14 cellular contexts compared by ENCODE assay signal in genomic region chr7:77627307-77627671, GRCh38.
DNase-seq lines count a peak whose midpoint lies in the region; ATAC-seq and TF ChIP-seq lines count a peak whose summit lies in the region.
"Had no signal": no experiment of that assay in that cellular context is flagged by ENCODE, and none has a peak within 500 bp of the region (broad histone marks: within the 10 kb centered on the region; RNA-seq: fewer than 3 reads in every experiment).

No MANE protein-coding gene starts in this region.

- no peak overlapping the region for H2AFZ ChIP-seq in mammary epithelial cell (ENCODE audit: low read depth, low read length)

- H3K27ac ChIP-seq in HEK293 (ENCODE audit: extremely low read depth, low read depth, low read length): no peak overlapping the region
- H3K27ac ChIP-seq in mammary epithelial cell (ENCODE audit: insufficient read depth, low read depth, low read length): no peak overlapping the region
- H3K27ac ChIP-seq: RWPE1 had no signal

- H3K9ac ChIP-seq in mammary epithelial cell (ENCODE audit: insufficient read depth, low read length): no peak overlapping the region

- peaks cover 41% of the 10 kb centered on the region for H3K79me2 ChIP-seq in mammary epithelial cell (ENCODE audit: insufficient read depth, low read length)

- H3K27me3 ChIP-seq in mammary epithelial cell (ENCODE audit: insufficient read depth, low read length): no peaks in the 10 kb centered on the region

- POLR2A ChIA-PET in HEK293 (lab: Yijun Ruan, JAX): no interaction called here

- H3K4me1 ChIP-seq in HEK293 (ENCODE audit: control insufficient read depth, insufficient read depth, low read length): no peaks in the 10 kb centered on the region
- no peaks in the 10 kb centered on the region for H3K4me1 ChIP-seq in mammary epithelial cell (ENCODE audit: insufficient read depth, low read length)

- no peaks in the 10 kb centered on the region for H4K20me1 ChIP-seq in mammary epithelial cell (ENCODE audit: insufficient read depth, low read length)

- no TSS peak for BruUV-seq in mammary epithelial cell (replicated peaks; lab: Mats Ljungman, UMichigan)

- H3K4me3 ChIP-seq in HEK293 (ENCODE audit: low read depth, low read length) (no peak overlapping the region), mammary epithelial cell (replicated peaks in 1 of 3; ENCODE audit: insufficient read depth in 1 of 3, low read depth in 2 of 3, low read length in 3 of 3) (no peak overlapping the region)

- ATAC-seq in HG03439 (IDR thresholded peaks at IDR 0.05; ENCODE audit: unreplicated experiment): no peak
- ATAC-seq: left ventricle myocardium superior had no signal

- H3K9me3 ChIP-seq in HEK293 (ENCODE audit: control insufficient read depth, insufficient read depth, low read depth, low read length): no peaks in the 10 kb centered on the region
- no peaks in the 10 kb centered on the region for H3K9me3 ChIP-seq in mammary epithelial cell (replicated peaks; ENCODE audit: insufficient read depth, low read length)

- TF ChIP-seq CTCF in HEK293 (tag by site-specific recombination; IDR thresholded peaks at IDR 0.05) (no peak), mammary epithelial cell (conservative IDR thresholded peaks at IDR 0.05 in 1 of 2, IDR thresholded peaks at IDR 0.05 in 1 of 2; ENCODE audit: extremely low read depth in 1 of 2, insufficient read depth in 1 of 2, low read depth in 1 of 2, low read length in 2 of 2) (no peak), GM13976 (IDR thresholded peaks at IDR 0.05; ENCODE audit: borderline replicate concordance, control extremely low read depth, extremely low read depth, insufficient read depth, missing control alignments) (no peak)

- CTCF ChIA-PET in HEK293 (lab: Yijun Ruan, JAX): interaction anchor here (0.7 to 3.8 kb wide), 2 partner anchors 24 to 51 kb away, joined by 3 to 16 read pairs; no protein-coding TSS in a partner anchor
- CTCF ChIA-PET in mammary epithelial cell (lab: Charles Lee; ENCODE audit: low non-redundant PET): no interaction called here

- in situ Hi-C loops in mammary epithelial cell (cut with MboI; ENCODE audit: low sequenced_read_pairs in 2 of 2): no loop called here
- in situ Hi-C loops in GM13976 (cut with MboI; ENCODE audit: low sequenced_read_pairs, unreplicated experiment): no loop called here

- H3K4me2 ChIP-seq in mammary epithelial cell (ENCODE audit: insufficient read depth, low read depth, low read length): no peak overlapping the region

- peak; percentile 25 for DNase-seq in COLO829 (ENCODE audit: low spot score)
- peak; percentile 46 for DNase-seq in mammary epithelial cell
- peak; percentile 28 for DNase-seq in myocyte (ENCODE audit: low read depth)
- no peak for DNase-seq in GM13976 (ENCODE audit: low spot score)
- no peak for DNase-seq in NCI-H128 (lab: John Stamatoyannopoulos, UW; ENCODE audit: unreplicated experiment)
- DNase-seq: activated CD4-positive, alpha-beta T cell treated with anti-CD3 and anti-CD28 coated beads, Interleukin-2, amount 10 ng/mL, durations not matched to agents 7 days and 5 days; glutamatergic neuron; left ventricle myocardium superior; NCI-H1105; stimulated activated CD4-positive, alpha-beta T cell treated with anti-CD3 and anti-CD28 coated beads, Interleukin-2, amount 100 ng/mL, for 24 hours; SW 1271 had no signal

- dilution Hi-C loops in mammary epithelial cell (cut with HindIII; ENCODE audit: low sequenced_read_pairs): no loop called here

- H3K36me3 ChIP-seq in HEK293 (ENCODE audit: control insufficient read depth in 2 of 2, insufficient read depth in 1 of 2, low read length in 2 of 2) (peaks cover 17 to 25% of the 10 kb centered on the region in 2 experiments), mammary epithelial cell (ENCODE audit: insufficient read depth, low read length) (peaks cover 47% of the 10 kb centered on the region)

- intact Hi-C loops in mammary epithelial cell (cut with micrococcal nuclease): no loop called here

TF ChIP-seq in HEK293, 187 proteins besides CTCF, POLR2A, EP300 and RAD21:
- 0 out of 2 replicates have a peak, but pooled peaks have one; percentile 27 for TF ChIP-seq ZBTB17 (tag by site-specific recombination; IDR thresholded peaks at IDR 0.05)
- TF ChIP-seq, protein P1, sequence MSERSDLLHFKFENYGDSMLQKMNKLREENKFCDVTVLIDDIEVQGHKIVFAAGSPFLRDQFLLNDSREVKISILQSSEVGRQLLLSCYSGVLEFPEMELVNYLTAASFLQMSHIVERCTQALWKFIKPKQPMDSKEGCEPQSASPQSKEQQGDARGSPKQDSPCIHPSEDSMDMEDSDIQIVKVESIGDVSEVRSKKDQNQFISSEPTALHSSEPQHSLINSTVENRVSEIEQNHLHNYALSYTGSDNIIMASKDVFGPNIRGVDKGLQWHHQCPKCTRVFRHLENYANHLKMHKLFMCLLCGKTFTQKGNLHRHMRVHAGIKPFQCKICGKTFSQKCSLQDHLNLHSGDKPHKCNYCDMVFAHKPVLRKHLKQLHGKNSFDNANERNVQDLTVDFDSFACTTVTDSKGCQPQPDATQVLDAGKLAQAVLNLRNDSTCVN (tag by site-specific recombination; optimal IDR thresholded peaks at IDR 0.05): no peak
- TF ChIP-seq, protein P2, sequence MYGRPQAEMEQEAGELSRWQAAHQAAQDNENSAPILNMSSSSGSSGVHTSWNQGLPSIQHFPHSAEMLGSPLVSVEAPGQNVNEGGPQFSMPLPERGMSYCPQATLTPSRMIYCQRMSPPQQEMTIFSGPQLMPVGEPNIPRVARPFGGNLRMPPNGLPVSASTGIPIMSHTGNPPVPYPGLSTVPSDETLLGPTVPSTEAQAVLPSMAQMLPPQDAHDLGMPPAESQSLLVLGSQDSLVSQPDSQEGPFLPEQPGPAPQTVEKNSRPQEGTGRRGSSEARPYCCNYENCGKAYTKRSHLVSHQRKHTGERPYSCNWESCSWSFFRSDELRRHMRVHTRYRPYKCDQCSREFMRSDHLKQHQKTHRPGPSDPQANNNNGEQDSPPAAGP (tag by site-specific recombination; IDR thresholded peaks at IDR 0.05): no peak
- no peak for TF ChIP-seq ZNF175 (tag by site-specific recombination; IDR thresholded peaks at IDR 0.05)
- TF ChIP-seq ZNF555 (tag by site-specific recombination; conservative IDR thresholded peaks at IDR 0.05): no peak
- TF ChIP-seq, protein P3, sequence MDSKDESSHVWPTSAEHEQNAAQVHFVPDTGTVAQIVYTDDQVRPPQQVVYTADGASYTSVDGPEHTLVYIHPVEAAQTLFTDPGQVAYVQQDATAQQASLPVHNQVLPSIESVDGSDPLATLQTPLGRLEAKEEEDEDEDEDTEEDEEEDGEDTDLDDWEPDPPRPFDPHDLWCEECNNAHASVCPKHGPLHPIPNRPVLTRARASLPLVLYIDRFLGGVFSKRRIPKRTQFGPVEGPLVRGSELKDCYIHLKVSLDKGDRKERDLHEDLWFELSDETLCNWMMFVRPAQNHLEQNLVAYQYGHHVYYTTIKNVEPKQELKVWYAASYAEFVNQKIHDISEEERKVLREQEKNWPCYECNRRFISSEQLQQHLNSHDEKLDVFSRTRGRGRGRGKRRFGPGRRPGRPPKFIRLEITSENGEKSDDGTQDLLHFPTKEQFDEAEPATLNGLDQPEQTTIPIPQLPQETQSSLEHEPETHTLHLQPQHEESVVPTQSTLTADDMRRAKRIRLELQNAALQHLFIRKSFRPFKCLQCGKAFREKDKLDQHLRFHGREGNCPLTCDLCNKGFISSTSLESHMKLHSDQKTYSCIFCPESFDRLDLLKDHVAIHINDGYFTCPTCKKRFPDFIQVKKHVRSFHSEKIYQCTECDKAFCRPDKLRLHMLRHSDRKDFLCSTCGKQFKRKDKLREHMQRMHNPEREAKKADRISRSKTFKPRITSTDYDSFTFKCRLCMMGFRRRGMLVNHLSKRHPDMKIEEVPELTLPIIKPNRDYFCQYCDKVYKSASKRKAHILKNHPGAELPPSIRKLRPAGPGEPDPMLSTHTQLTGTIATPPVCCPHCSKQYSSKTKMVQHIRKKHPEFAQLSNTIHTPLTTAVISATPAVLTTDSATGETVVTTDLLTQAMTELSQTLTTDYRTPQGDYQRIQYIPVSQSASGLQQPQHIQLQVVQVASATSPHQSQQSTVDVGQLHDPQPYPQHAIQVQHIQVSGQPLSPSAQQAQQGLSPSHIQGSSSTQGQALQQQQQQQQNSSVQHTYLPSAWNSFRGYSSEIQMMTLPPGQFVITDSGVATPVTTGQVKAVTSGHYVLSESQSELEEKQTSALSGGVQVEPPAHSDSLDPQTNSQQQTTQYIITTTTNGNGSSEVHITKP (tag by site-specific recombination; IDR thresholded peaks at IDR 0.05): 0 out of 2 replicates have a peak, but pooled peaks have one; percentile 30

Comparison
In these comparisons a context has a peak if more than half of its experiments do, and no peak if none do; other contexts are left out.
1. DNase-seq: peak in COLO829 (single experiment), mammary epithelial cell (single experiment) and myocyte (single experiment); none in GM13976 (single experiment) and NCI-H128 (single experiment).